2 cellular contexts compared by ENCODE assay signal in the genomic region with DNA sequence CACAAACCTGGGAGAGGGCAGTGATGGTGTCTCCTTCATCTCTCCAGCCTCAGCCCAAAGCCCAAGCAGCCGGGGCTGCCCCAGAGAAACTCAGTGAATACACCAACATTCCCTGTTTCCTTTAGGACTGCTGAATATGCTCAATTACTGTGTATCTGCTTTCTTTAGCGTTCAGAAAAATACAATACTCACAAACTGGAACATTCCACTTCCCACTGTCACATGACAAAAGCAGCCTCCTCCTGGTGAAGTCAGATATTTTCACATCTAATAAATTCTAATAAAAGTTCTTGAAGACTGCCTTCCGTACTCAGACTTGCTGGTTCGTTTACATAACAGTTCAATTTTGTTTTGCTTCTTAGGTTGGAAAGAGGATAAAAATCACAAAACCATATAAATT.
A peak's percentile ranks its signal among the peaks of the same experiment; 100 is the strongest.
TF ChIP-seq lines count a peak whose summit lies in the region.

No MANE protein-coding gene starts in this region.

TF ChIP-seq in K562, 482 proteins besides CTCF, POLR2A, EP300 and RAD21:
- TF ChIP-seq THRA (IDR thresholded peaks at IDR 0.05): no peak
- TF ChIP-seq, protein P1, sequence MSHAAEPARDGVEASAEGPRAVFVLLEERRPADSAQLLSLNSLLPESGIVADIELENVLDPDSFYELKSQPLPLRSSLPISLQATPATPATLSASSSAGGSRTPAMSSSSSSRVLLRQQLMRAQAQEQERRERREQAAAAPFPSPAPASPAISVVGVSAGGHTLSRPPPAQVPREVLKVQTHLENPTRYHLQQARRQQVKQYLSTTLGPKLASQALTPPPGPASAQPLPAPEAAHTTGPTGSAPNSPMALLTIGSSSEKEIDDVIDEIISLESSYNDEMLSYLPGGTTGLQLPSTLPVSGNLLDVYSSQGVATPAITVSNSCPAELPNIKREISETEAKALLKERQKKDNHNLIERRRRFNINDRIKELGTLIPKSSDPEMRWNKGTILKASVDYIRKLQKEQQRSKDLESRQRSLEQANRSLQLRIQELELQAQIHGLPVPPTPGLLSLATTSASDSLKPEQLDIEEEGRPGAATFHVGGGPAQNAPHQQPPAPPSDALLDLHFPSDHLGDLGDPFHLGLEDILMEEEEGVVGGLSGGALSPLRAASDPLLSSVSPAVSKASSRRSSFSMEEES (CRISPR knock-in tag; IDR thresholded peaks at IDR 0.05): peak; percentile 45; the same call in 1 of the 2 replicates

TF ChIP-seq in endothelial cell of umbilical vein, 7 proteins besides CTCF, POLR2A, EP300 and RAD21:
- no peak for TF ChIP-seq FOS (IDR thresholded peaks at IDR 0.05; ENCODE audit: borderline replicate concordance, insufficient read depth, low read length)
- no peak for TF ChIP-seq JUN (IDR thresholded peaks at IDR 0.05; ENCODE audit: borderline replicate concordance, insufficient read depth, insufficient read length, low read depth)
- TF ChIP-seq, protein P2, sequence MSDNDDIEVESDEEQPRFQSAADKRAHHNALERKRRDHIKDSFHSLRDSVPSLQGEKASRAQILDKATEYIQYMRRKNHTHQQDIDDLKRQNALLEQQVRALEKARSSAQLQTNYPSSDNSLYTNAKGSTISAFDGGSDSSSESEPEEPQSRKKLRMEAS (IDR thresholded peaks at IDR 0.05; ENCODE audit: insufficient read depth, insufficient read length): no peak
- no peak for TF ChIP-seq GATA2 (IDR thresholded peaks at IDR 0.05; ENCODE audit: insufficient read depth, insufficient read length, low read depth, low read length)
- no peak for TF ChIP-seq MYC (IDR thresholded peaks at IDR 0.05; ENCODE audit: low read depth, low read length)
- no peak for TF ChIP-seq POLR2AphosphoS5 (IDR thresholded peaks at IDR 0.05; ENCODE audit: insufficient read depth, low read depth, low read length)
